Comparison of ENCODE assay signal across 12 cellular contexts in genomic region chrX:19865567-19866363, GRCh38. TPM values are rescaled to one million over a fixed set of nuclear protein-coding genes. Genes with fewer than 3 reads are reported as not detected.
DNase-seq lines count a peak whose midpoint lies in the region; ATAC-seq and TF ChIP-seq lines count a peak whose summit lies in the region.
"Had no signal": no experiment of that assay in that cellular context is flagged by ENCODE, and none has a peak within 500 bp of the region (broad histone marks: within the 10 kb centered on the region; RNA-seq: fewer than 3 reads in every experiment).

No MANE protein-coding gene starts in this region.

- no peak overlapping the region for H3K27ac ChIP-seq in osteoblast (ENCODE audit: low read depth, low read length)
- H3K27ac ChIP-seq: GM23248, thoracic aorta had no signal

- no peaks in the 10 kb centered on the region for H3K9me3 ChIP-seq in osteoblast (ENCODE audit: low read depth, low read length)
- H3K9me3 ChIP-seq: thoracic aorta had no signal

- no peaks in the 10 kb centered on the region for H3K36me3 ChIP-seq in osteoblast (ENCODE audit: insufficient read depth, low read length)
- H3K36me3 ChIP-seq: thoracic aorta had no signal

- intact Hi-C loops in CD14-positive monocyte (cut with micrococcal nuclease), result no loop called here

- H3K4me3 Mint-ChIP-seq in CD14-positive monocyte, result peak overlapping the region; percentile 56 to 60

- H3K27me3 ChIP-seq in osteoblast (ENCODE audit: insufficient read depth, low read length), result no peaks in the 10 kb centered on the region

- peaks cover 90% of the 10 kb centered on the region for H3K4me1 Mint-ChIP-seq in CD14-positive monocyte

- H3K27ac Mint-ChIP-seq in CD14-positive monocyte, result peak overlapping the region; percentile 85 to 95 (median 93)

- ATAC-seq in GM21515 (IDR thresholded peaks at IDR 0.05; ENCODE audit: unreplicated experiment), result no peak

- H3K4me3 ChIP-seq in Jurkat, Clone E6-1 (ENCODE audit: low read length), result peak overlapping the region; percentile 24
- no peak overlapping the region for H3K4me3 ChIP-seq in osteoblast (ENCODE audit: insufficient read depth, low read length)
- H3K4me3 ChIP-seq: GM23248, thoracic aorta had no signal

- peaks cover 0 to 5% (median 0%) of the 10 kb centered on the region in 7 donors for H3K9me3 Mint-ChIP-seq in CD14-positive monocyte

- no peak for TF ChIP-seq CTCF in CD14-positive monocyte (IDR thresholded peaks at IDR 0.05)
- no peak for TF ChIP-seq CTCF in osteoblast (IDR thresholded peaks at IDR 0.05; ENCODE audit: extremely low read depth, low read depth, low read length)
- TF ChIP-seq CTCF in GM20000 (IDR thresholded peaks at IDR 0.05; ENCODE audit: extremely low read depth, missing control alignments), result no peak

- no peak overlapping the region for H3K4me2 ChIP-seq in osteoblast (ENCODE audit: insufficient read depth, low read length)

- peaks cover 4 to 7% of the 10 kb centered on the region in 2 donors for H3K36me3 Mint-ChIP-seq in CD14-positive monocyte

- peaks cover 7% of the 10 kb centered on the region for H3K79me2 ChIP-seq in osteoblast (ENCODE audit: insufficient read depth, low read length)

- H2AFZ ChIP-seq in osteoblast (ENCODE audit: low read length), result no peak overlapping the region
- H2AFZ ChIP-seq: GM23248 had no signal

- no peaks in the 10 kb centered on the region for H4K20me1 ChIP-seq in osteoblast (ENCODE audit: insufficient read depth, low read length)

- H3K27me3 Mint-ChIP-seq in CD14-positive monocyte (ENCODE audit: low read depth in 3 of 3), result peaks cover 0 to 14% (median 2%) of the 10 kb centered on the region in 3 donors

- DNase-seq in CD14-positive monocyte (ENCODE audit: low spot score) (peak; percentile 77), UCSD-AML1 (lab: John Stamatoyannopoulos, UW; ENCODE audit: unreplicated experiment) (peak; percentile 65), medulla oblongata (ENCODE audit: extremely low spot score) (peak; percentile 53), osteoblast (ENCODE audit: insufficient read length, low spot score, missing footprints) (no peak), GM20000 (ENCODE audit: low spot score) (no peak)
- DNase-seq in Jurkat, Clone E6-1 (ENCODE audit: low read depth, low spot score), result peak; percentile 69
- DNase-seq in effector CD8-positive, alpha-beta T cell (lab: John Stamatoyannopoulos, UW), result no peak
- DNase-seq: GM23248, NCI-H1694 treated with DMSO at 0.1 percent for 48 hours, SHP77 treated with DMSO at 0.1 percent for 48 hours had no signal

- peaks cover 10% of the 10 kb centered on the region for H3K4me1 ChIP-seq in osteoblast (ENCODE audit: insufficient read depth, low read length)

RNA-seq across cellular contexts. Expression of gene SH3KBP1, which starts 21.6 kb away (rescaled TPM):
- 10 to 100 TPM; 59.3 to 87.7 TPM for polyA plus RNA-seq in CD14-positive monocyte
- 5.8 TPM for polyA plus RNA-seq in Jurkat, Clone E6-1 (2012; ENCODE audit: insufficient read depth, insufficient read length)
- total RNA-seq in osteoblast, result 32.6 and 35.1 TPM in 2 replicates

Comparison
In these comparisons a context has a peak if more than half of its experiments do, and no peak if none do; other contexts are left out.
1. DNase-seq: peak in CD14-positive monocyte (single experiment), Jurkat, Clone E6-1 (single experiment), UCSD-AML1 (single experiment) and medulla oblongata (single experiment); none in osteoblast (single experiment), effector CD8-positive, alpha-beta T cell (single experiment) and GM20000 (single experiment).